ENCODE assay signal across 1 cellular context in the genomic region with DNA sequence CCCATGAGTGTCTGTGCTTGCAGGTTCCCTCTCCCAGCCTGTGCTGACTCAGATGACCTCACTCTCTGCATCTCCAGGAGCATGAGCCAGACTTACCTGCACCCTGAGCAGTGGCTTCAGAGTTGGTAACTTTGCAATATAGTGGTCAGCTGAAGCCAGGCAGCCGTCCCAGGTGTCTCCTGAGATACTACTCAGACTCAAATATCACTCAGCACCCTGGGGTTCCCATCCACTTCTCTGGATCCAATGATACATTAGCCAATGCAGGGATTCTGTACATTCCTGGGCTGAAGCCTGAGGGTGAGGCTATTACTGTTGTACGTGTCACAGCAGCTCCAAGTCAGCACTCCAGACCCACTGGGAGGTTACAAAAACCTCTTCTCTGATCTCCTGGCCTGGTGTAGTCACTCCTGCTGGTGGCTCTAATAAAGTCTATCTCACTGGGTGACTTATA.
TF ChIP-seq lines count a peak whose summit lies in the region.

No MANE protein-coding gene starts in this region.

TF ChIP-seq in GM12878, 131 proteins besides CTCF, POLR2A, EP300 and RAD21 (continued from another document):
- TF ChIP-seq, protein P1, sequence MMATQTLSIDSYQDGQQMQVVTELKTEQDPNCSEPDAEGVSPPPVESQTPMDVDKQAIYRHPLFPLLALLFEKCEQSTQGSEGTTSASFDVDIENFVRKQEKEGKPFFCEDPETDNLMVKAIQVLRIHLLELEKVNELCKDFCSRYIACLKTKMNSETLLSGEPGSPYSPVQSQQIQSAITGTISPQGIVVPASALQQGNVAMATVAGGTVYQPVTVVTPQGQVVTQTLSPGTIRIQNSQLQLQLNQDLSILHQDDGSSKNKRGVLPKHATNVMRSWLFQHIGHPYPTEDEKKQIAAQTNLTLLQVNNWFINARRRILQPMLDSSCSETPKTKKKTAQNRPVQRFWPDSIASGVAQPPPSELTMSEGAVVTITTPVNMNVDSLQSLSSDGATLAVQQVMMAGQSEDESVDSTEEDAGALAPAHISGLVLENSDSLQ (IDR thresholded peaks at IDR 0.05): no peak
- TF ChIP-seq, protein P2, sequence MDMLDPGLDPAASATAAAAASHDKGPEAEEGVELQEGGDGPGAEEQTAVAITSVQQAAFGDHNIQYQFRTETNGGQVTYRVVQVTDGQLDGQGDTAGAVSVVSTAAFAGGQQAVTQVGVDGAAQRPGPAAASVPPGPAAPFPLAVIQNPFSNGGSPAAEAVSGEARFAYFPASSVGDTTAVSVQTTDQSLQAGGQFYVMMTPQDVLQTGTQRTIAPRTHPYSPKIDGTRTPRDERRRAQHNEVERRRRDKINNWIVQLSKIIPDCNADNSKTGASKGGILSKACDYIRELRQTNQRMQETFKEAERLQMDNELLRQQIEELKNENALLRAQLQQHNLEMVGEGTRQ (IDR thresholded peaks at IDR 0.05; ENCODE audit: borderline replicate concordance, low read depth, low read length): no peak
- TF ChIP-seq MTA3 (IDR thresholded peaks at IDR 0.05; ENCODE audit: borderline replicate concordance, low read length) (no peak), BMI1 (IDR thresholded peaks at IDR 0.05; ENCODE audit: borderline replicate concordance) (no peak), TAF1 (IDR thresholded peaks at IDR 0.05; ENCODE audit: borderline replicate concordance, low read depth, low read length) (no peak), RUNX3 (IDR thresholded peaks at IDR 0.05; ENCODE audit: low read length) (no peak), TCF12 (IDR thresholded peaks at IDR 0.05; ENCODE audit: low read depth, low read length) (no peak), YBX1 (IDR thresholded peaks at IDR 0.05) (no peak), SRF (IDR thresholded peaks at IDR 0.05; ENCODE audit: low read depth in 2 of 2, low read length in 2 of 2) (no peak), NR2C2 (IDR thresholded peaks at IDR 0.05; ENCODE audit: borderline replicate concordance, control insufficient read depth, insufficient read length, low read depth) (no peak), EGR1 (IDR thresholded peaks at IDR 0.05; ENCODE audit: borderline replicate concordance in 1 of 2, low read depth in 2 of 2, low read length in 2 of 2) (no peak), BRCA1 (IDR thresholded peaks at IDR 0.05; ENCODE audit: low read depth, low read length) (no peak)
- TF ChIP-seq, protein P3, sequence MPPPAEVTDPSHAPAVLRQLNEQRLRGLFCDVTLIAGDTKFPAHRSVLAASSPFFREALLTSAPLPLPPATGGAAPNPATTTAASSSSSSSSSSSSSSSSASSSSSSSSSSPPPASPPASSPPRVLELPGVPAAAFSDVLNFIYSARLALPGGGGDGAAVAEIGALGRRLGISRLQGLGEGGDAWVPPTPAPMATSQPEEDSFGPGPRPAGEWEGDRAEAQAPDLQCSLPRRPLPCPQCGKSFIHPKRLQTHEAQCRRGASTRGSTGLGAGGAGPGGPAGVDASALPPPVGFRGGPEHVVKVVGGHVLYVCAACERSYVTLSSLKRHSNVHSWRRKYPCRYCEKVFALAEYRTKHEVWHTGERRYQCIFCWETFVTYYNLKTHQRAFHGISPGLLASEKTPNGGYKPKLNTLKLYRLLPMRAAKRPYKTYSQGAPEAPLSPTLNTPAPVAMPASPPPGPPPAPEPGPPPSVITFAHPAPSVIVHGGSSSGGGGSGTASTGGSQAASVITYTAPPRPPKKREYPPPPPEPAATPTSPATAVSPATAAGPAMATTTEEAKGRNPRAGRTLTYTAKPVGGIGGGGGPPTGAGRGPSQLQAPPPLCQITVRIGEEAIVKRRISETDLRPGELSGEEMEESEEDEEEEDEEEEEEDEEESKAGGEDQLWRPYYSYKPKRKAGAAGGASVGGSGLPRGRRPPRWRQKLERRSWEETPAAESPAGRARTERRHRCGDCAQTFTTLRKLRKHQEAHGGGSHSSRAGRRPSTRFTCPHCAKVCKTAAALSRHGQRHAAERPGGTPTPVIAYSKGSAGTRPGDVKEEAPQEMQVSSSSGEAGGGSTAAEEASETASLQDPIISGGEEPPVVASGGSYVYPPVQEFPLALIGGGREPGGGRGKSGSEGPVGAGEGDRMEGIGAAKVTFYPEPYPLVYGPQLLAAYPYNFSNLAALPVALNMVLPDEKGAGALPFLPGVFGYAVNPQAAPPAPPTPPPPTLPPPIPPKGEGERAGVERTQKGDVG (CRISPR knock-in tag; IDR thresholded peaks at IDR 0.05): no peak
